8 cellular contexts compared by ENCODE assay signal in genomic region chr15:64095431-64095794, GRCh38. TPM values are rescaled to one million over a fixed set of nuclear protein-coding genes. Genes with fewer than 3 reads are reported as not detected.
A peak's percentile ranks its signal among the peaks of the same experiment; 100 is the strongest.
DNase-seq lines count a peak whose midpoint lies in the region; ATAC-seq and TF ChIP-seq lines count a peak whose summit lies in the region.

No MANE protein-coding gene starts in this region.

- peak overlapping the region; percentile 86 for H3K27ac ChIP-seq in C4-2B

- no peaks in the 10 kb centered on the region for H3K27me3 ChIP-seq in NT2/D1 (ENCODE audit: insufficient read depth, insufficient read length)
- no peaks in the 10 kb centered on the region for H3K27me3 ChIP-seq in neuron (ENCODE audit: insufficient read depth, low read length)

- H3K9me3 Mint-ChIP-seq in effector memory CD8-positive, alpha-beta T cell: no peaks in the 10 kb centered on the region

- H3K4me1 Mint-ChIP-seq in effector memory CD8-positive, alpha-beta T cell (ENCODE audit: low read depth in 2 of 2): peaks cover 52 to 79% of the 10 kb centered on the region in 2 donors

- no peak for TF ChIP-seq CTCF in C4-2B (conservative IDR thresholded peaks at IDR 0.05)

- DNase-seq in NT2/D1 (ENCODE audit: low read depth, low spot score): no peak
- no peak for DNase-seq in effector memory CD8-positive, alpha-beta T cell
- no peak for DNase-seq in occipital lobe (lab: John Stamatoyannopoulos, UW)
- DNase-seq in NCI-H226: no peak
- DNase-seq in OCI-M1 (lab: John Stamatoyannopoulos, UW): no peak

- H2AFZ ChIP-seq in neuron (ENCODE audit: low read depth, low read length): peak overlapping the region; percentile 47

- H3K4me3 Mint-ChIP-seq in effector memory CD8-positive, alpha-beta T cell: peak overlapping the region; percentile 100

- H3K4me3 ChIP-seq in NT2/D1 (ENCODE audit: insufficient read length, low read depth) (peak overlapping the region; percentile 95), neuron (ENCODE audit: low read length) (peak overlapping the region; percentile 62)

- H3K9ac ChIP-seq in NT2/D1 (ENCODE audit: insufficient read length, low read depth): peak overlapping the region; percentile 45

- no peak for ATAC-seq in effector memory CD8-positive, alpha-beta T cell (replicated peaks)
- ATAC-seq in GM18909 (IDR thresholded peaks at IDR 0.05; ENCODE audit: poor library complexity, unreplicated experiment): no peak

- H3K27ac Mint-ChIP-seq in effector memory CD8-positive, alpha-beta T cell: peak overlapping the region; percentile 96 to 98

- H3K4me1 ChIP-seq in NT2/D1 (ENCODE audit: insufficient read depth, insufficient read length): no peaks in the 10 kb centered on the region
- H3K4me1 ChIP-seq in neuron (ENCODE audit: insufficient read depth, low read length): peaks cover 31% of the 10 kb centered on the region

- peaks cover 10% of the 10 kb centered on the region for H3K36me3 ChIP-seq in NT2/D1 (ENCODE audit: insufficient read depth, insufficient read length, low read length)
- H3K36me3 ChIP-seq in neuron (ENCODE audit: insufficient read depth, low read length): no peaks in the 10 kb centered on the region

- peaks cover 18% of the 10 kb centered on the region for H3K36me3 Mint-ChIP-seq in effector memory CD8-positive, alpha-beta T cell (ENCODE audit: insufficient read depth)

- no peaks in the 10 kb centered on the region for H3K9me3 ChIP-seq in NT2/D1 (ENCODE audit: insufficient read depth, low read length)
- no peaks in the 10 kb centered on the region for H3K9me3 ChIP-seq in neuron (ENCODE audit: low read length)

- no peaks in the 10 kb centered on the region for H3K27me3 Mint-ChIP-seq in effector memory CD8-positive, alpha-beta T cell

RNA-seq across cellular contexts. Expression of gene SNX1, which starts 0.4 kb away (rescaled TPM):
- 37.6 TPM for total RNA-seq in occipital lobe

RNA-seq across cellular contexts. Expression of gene CIAO2A, which starts 1.8 kb away (rescaled TPM):
- total RNA-seq in occipital lobe: 36.3 TPM

RNA-seq across cellular contexts. Expression of gene DAPK2, which starts 49.1 kb away (rescaled TPM):
- total RNA-seq in occipital lobe: 5.0 TPM

RNA-seq across cellular contexts. Expression of gene SNX22, which starts 56.1 kb away (rescaled TPM):
- total RNA-seq in occipital lobe: 14.5 TPM
